Comparison of ENCODE assay signal across 9 cellular contexts in genomic region chr6:19803331-19804330, GRCh38. TPM values are rescaled to one million over a fixed set of nuclear protein-coding genes. Genes with fewer than 3 reads are reported as not detected.
DNase-seq lines count a peak whose midpoint lies in the region; ATAC-seq and TF ChIP-seq lines count a peak whose summit lies in the region.
"Had no signal": no experiment of that assay in that cellular context is flagged by ENCODE, and none has a peak within 500 bp of the region (broad histone marks: within the 10 kb centered on the region; RNA-seq: fewer than 3 reads in every experiment).

No MANE protein-coding gene starts in this region.

- peaks cover 17% of the 10 kb centered on the region for H3K27me3 ChIP-seq in HUES48 (ENCODE audit: control insufficient read depth, insufficient read depth, low read length)
- H3K27me3 ChIP-seq in lower lobe of right lung (ENCODE audit: low read depth) = no peaks in the 10 kb centered on the region

- H3K36me3 ChIP-seq in HUES48 (ENCODE audit: control insufficient read depth, insufficient read depth, low read length) = no peaks in the 10 kb centered on the region
- no peaks in the 10 kb centered on the region for H3K36me3 ChIP-seq in lower lobe of right lung

- DNase-seq in astrocyte of the spinal cord (ENCODE audit: low read depth, low spot score) (peak; percentile 37), lower lobe of right lung (no peak), NCI-H2107 treated with DMSO at 0.1 percent for 48 hours (lab: John Stamatoyannopoulos, UW; ENCODE audit: unreplicated experiment) (no peak)

- TF ChIP-seq CTCF in 22Rv1 (IDR thresholded peaks at IDR 0.05) = no peak
- no peak for TF ChIP-seq CTCF in astrocyte of the spinal cord (IDR thresholded peaks at IDR 0.05; ENCODE audit: low read depth, low read length)
- TF ChIP-seq CTCF in lower lobe of right lung (IDR thresholded peaks at IDR 0.05) = no peak

- H3K27ac ChIP-seq in 22Rv1 (peak overlapping the region; percentile 99), HUES48 (ENCODE audit: low read depth, low read length) (peak overlapping the region; percentile 96), lower lobe of right lung (peak overlapping the region; percentile 95)

- in situ Hi-C loops in astrocyte of the spinal cord (cut with HindIII; ENCODE audit: low sequenced_read_pairs) = no loop called here

- H3K9ac ChIP-seq in HUES48 (ENCODE audit: low read depth, low read length) = peak overlapping the region; percentile 40; the same call in 1 of the 2 replicates

- 0 out of 2 replicates have a peak, but pooled peaks cover 5% of the 10 kb centered on the region for H3K9me3 ChIP-seq in HUES48 (ENCODE audit: control insufficient read depth, insufficient read depth, low read length)
- no peaks in the 10 kb centered on the region for H3K9me3 ChIP-seq in lower lobe of right lung

- H3K4me1 ChIP-seq in HUES48 (ENCODE audit: control insufficient read depth, insufficient read depth, low read length) (peaks cover 25% of the 10 kb centered on the region), lower lobe of right lung (peaks cover 7% of the 10 kb centered on the region)

- intact Hi-C loops in lower lobe of right lung (cut with DNase I) = no loop called here

- H3K4me3 ChIP-seq in HUES48 (ENCODE audit: low read depth, low read length) = peak overlapping the region; percentile 70
- peak overlapping the region; percentile 70 for H3K4me3 ChIP-seq in astrocyte of the spinal cord (ENCODE audit: low read depth, low read length)
- peak overlapping the region; percentile 60 for H3K4me3 ChIP-seq in lower lobe of right lung

- ATAC-seq in lower lobe of right lung (no peak), HG03457 (IDR thresholded peaks at IDR 0.05; ENCODE audit: unreplicated experiment) (no peak), HG02763 (IDR thresholded peaks at IDR 0.05; ENCODE audit: unreplicated experiment) (no peak), HG03039 (IDR thresholded peaks at IDR 0.05; ENCODE audit: unreplicated experiment) (no peak)

RNA-seq across cellular contexts. Expression of gene ID4, which starts 33.5 kb away (rescaled TPM):
- 27.8 TPM for total RNA-seq in lower lobe of right lung
- total RNA-seq: activated CD4-positive, alpha-beta T cell treated with anti-CD3 and anti-CD28 coated beads, Interleukin-2, amount 10 ng/mL, durations not matched to agents 24 days and 14 days had no signal
